In the genomic region with DNA sequence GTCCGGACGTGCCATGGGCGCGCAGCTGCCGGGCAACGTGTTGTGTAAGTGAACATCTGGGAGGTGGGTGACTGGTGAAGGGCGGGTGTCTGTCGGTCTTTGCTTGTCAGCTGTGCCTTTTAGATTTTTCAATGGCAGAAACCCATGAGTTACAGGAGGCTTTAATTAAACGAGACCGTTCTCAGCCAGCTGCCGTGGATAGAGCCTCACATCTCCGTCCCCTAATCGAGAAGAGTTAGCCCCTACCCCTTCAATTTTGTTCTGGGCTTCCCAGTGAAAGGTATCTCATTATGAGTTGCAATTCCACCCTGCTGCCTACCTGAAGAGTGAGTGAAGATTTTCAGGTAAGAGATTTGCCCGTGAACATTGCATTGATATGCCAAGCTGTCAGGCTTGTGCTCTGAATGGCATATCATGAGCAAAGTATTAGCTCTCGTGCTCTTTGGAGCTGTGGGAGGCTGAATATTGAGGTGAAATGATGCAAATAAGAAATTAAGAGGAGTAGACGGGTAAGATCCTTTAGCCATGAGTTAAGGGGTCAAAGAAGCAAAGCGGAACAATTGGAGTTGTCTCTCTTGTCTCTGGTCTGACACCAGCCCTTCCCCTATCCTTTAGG, we compare ENCODE assay signal across 8 cellular contexts.
DNase-seq lines count a peak whose midpoint lies in the region; ATAC-seq and TF ChIP-seq lines count a peak whose summit lies in the region.

No MANE protein-coding gene starts in this region.

- no peaks in the 10 kb centered on the region for H3K79me2 ChIP-seq in KMS-11 (ENCODE audit: insufficient read depth, low read depth)

- H3K27me3 Mint-ChIP-seq in Calu3 (ENCODE audit: unreplicated experiment) (no peaks in the 10 kb centered on the region), mesothelial cell of epicardium (ENCODE audit: low read depth) (peaks cover 10% of the 10 kb centered on the region)

- TF ChIP-seq POLR2A in upper lobe of left lung (IDR thresholded peaks at IDR 0.05) = no peak

- H3K4me2 ChIP-seq in KMS-11 = 0 out of 2 replicates have a peak overlapping the region, but pooled peaks have one; percentile 19

- TF ChIP-seq CTCF in Calu3 (IDR thresholded peaks at IDR 0.05; ENCODE audit: unreplicated experiment) = no peak
- no peak for TF ChIP-seq CTCF in KMS-11 (conservative IDR thresholded peaks at IDR 0.05; ENCODE audit: low read depth, low read length)
- no peak for TF ChIP-seq CTCF in cardiac fibroblast (IDR thresholded peaks at IDR 0.05; ENCODE audit: low read depth, low read length)
- TF ChIP-seq CTCF in mesothelial cell of epicardium (IDR thresholded peaks at IDR 0.05; ENCODE audit: unreplicated experiment) = no peak
- no peak for TF ChIP-seq CTCF in upper lobe of left lung (IDR thresholded peaks at IDR 0.05)
- no peak for TF ChIP-seq CTCF in GM10266 (IDR thresholded peaks at IDR 0.05; ENCODE audit: control insufficient read depth, insufficient read depth, low read depth, missing control alignments)

- H3K27me3 ChIP-seq in KMS-11 (ENCODE audit: insufficient read depth, low read depth) = no peaks in the 10 kb centered on the region
- peaks cover 0 to 7% (median 0%) of the 10 kb centered on the region in 4 donors for H3K27me3 ChIP-seq in upper lobe of left lung

- H3K9me3 Mint-ChIP-seq in Calu3 (ENCODE audit: low read depth, unreplicated experiment) (no peaks in the 10 kb centered on the region), mesothelial cell of epicardium (no peaks in the 10 kb centered on the region)

- peak overlapping the region; percentile 68 for H3K4me3 Mint-ChIP-seq in Calu3 (ENCODE audit: low read depth, unreplicated experiment)
- peak overlapping the region; percentile 69 for H3K4me3 Mint-ChIP-seq in mesothelial cell of epicardium

- H3K9me3 ChIP-seq in upper lobe of left lung = no peaks in the 10 kb centered on the region

- CTCF ChIA-PET in Calu3 (lab: Charles Lee) = interaction anchor here (0.5 to 1.6 kb wide), 2 partner anchors 16 to 64 kb away, joined by 4 to 5 read pairs; no protein-coding TSS in a partner anchor

- peaks cover 15% of the 10 kb centered on the region for H3K4me1 Mint-ChIP-seq in Calu3 (ENCODE audit: low read depth, unreplicated experiment)
- peaks cover 21% of the 10 kb centered on the region for H3K4me1 Mint-ChIP-seq in mesothelial cell of epicardium

- peak overlapping the region; percentile 72 for H3K4me3 ChIP-seq in KMS-11 (IDR thresholded peaks at IDR 0.05; ENCODE audit: insufficient read depth, low read depth, low read length)
- H3K4me3 ChIP-seq in cardiac fibroblast (replicated peaks in 1 of 2; ENCODE audit: low read depth in 2 of 2, low read length in 2 of 2) = peak overlapping the region; percentile 14 to 60
- H3K4me3 ChIP-seq in upper lobe of left lung = peak overlapping the region; percentile 40 to 76 (median 64)

- H3K36me3 ChIP-seq in KMS-11 (ENCODE audit: insufficient read depth) (no peaks in the 10 kb centered on the region), upper lobe of left lung (no peaks in the 10 kb centered on the region)

- peak overlapping the region; percentile 40; the same call in 1 of the 2 replicates for H3K9ac ChIP-seq in KMS-11

- no peak overlapping the region for H3K27ac ChIP-seq in KMS-11
- H3K27ac ChIP-seq in upper lobe of left lung = peak overlapping the region; percentile 64 to 86 (median 74)

- no TSS peak for BruUV-seq in Calu3 (replicated peaks; lab: Mats Ljungman, UMichigan)

- peak overlapping the region; percentile 61; the same call in 1 of the 2 replicates for H2AFZ ChIP-seq in KMS-11 (ENCODE audit: low read depth)

- ATAC-seq in GM19397 (IDR thresholded peaks at IDR 0.05; ENCODE audit: unreplicated experiment) (peak; percentile 44), upper lobe of left lung (ENCODE audit: low FRiP score in 2 of 2) (no peak)

- H3K36me3 Mint-ChIP-seq in Calu3 (ENCODE audit: insufficient read depth, unreplicated experiment) = peaks cover 14% of the 10 kb centered on the region
- H3K36me3 Mint-ChIP-seq in mesothelial cell of epicardium = no peaks in the 10 kb centered on the region

- H3K27ac Mint-ChIP-seq in Calu3 (ENCODE audit: unreplicated experiment) (no peak overlapping the region), mesothelial cell of epicardium (no peak overlapping the region)

- intact Hi-C loops in Calu3 (cut with micrococcal nuclease; ENCODE audit: unreplicated experiment) = loop anchor here (1.0 kb wide), 1 partner anchor 92 kb away; no protein-coding TSS in a partner anchor

- DNase-seq in Calu3 (no peak), cardiac fibroblast (ENCODE audit: low read depth in 2 of 2) (peak in 1 of 2 donors; percentile 30), mesothelial cell of epicardium (ENCODE audit: low spot score in 2 of 2, unreplicated experiment in 2 of 2) (no peak), upper lobe of left lung (no peak), GM10266 (ENCODE audit: extremely low spot score) (no peak), GM19238 (ENCODE audit: insufficient read length, low spot score) (no peak)

- H3K4me1 ChIP-seq in KMS-11 (ENCODE audit: low read depth, poor library complexity, severe bottlenecking) (no peaks in the 10 kb centered on the region), upper lobe of left lung (peaks cover 8 to 17% (median 12%) of the 10 kb centered on the region in 4 donors)

- 16 to 21% methylated on average over 11 to 17 of the region's 17 CpGs for WGBS in upper lobe of left lung, 2 donors

- no peaks in the 10 kb centered on the region for H4K20me1 ChIP-seq in KMS-11 (ENCODE audit: insufficient read depth)

- no peak for TF ChIP-seq EP300 in upper lobe of left lung (IDR thresholded peaks at IDR 0.05)
